ENCODE assay signal across 14 cellular contexts in the genomic region with DNA sequence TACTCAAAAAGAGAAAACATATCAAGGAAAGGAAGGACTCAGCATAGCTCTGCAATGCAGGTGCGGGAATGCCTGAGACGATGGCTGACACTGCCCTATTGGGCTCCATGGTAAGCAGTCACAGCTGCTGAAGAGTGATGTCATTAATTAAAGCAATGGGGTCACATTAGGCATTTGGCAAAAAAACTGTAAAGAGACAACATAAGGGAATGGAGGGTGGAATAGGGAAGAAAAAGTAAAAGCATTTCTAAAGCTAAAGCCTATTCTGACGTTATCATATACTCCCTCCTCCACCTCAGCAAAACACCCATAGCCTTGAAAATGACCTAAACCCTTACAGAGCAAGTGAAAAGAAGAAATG. TPM values are rescaled to one million over a fixed set of nuclear protein-coding genes. Genes with fewer than 3 reads are reported as not detected.
DNase-seq lines count a peak whose midpoint lies in the region; ATAC-seq and TF ChIP-seq lines count a peak whose summit lies in the region.
"Had no signal": no experiment of that assay in that cellular context is flagged by ENCODE, and none has a peak within 500 bp of the region (broad histone marks: within the 10 kb centered on the region; RNA-seq: fewer than 3 reads in every experiment).

No MANE protein-coding gene starts in this region.

- H3K27me3 Mint-ChIP-seq in activated T-cell treated with anti-CD3 and anti-CD28 coated beads, Interleukin-2, amount 50 U/mL, for 24 hours = no peaks in the 10 kb centered on the region
- no peaks in the 10 kb centered on the region for H3K27me3 Mint-ChIP-seq in activated T-cell treated with anti-CD3 and anti-CD28 coated beads, Interleukin-2, amount 50 U/mL, for 72 hours (ENCODE audit: low read depth)

- H3K4me1 Mint-ChIP-seq in activated T-cell treated with anti-CD3 and anti-CD28 coated beads, Interleukin-2, amount 50 U/mL, for 24 hours (ENCODE audit: low read depth) = peaks cover 31% of the 10 kb centered on the region
- H3K4me1 Mint-ChIP-seq in activated T-cell treated with anti-CD3 and anti-CD28 coated beads, Interleukin-2, amount 50 U/mL, for 72 hours (ENCODE audit: low read depth) = peaks cover 32% of the 10 kb centered on the region

- H3K4me3 Mint-ChIP-seq in activated T-cell treated with anti-CD3 and anti-CD28 coated beads, Interleukin-2, amount 50 U/mL, for 24 hours = no peak overlapping the region
- no peak overlapping the region for H3K4me3 Mint-ChIP-seq in activated T-cell treated with anti-CD3 and anti-CD28 coated beads, Interleukin-2, amount 50 U/mL, for 72 hours

- peaks cover 12 to 13% of the 10 kb centered on the region in 2 donors for H3K4me1 ChIP-seq in thyroid gland

- H3K36me3 ChIP-seq in thyroid gland = no peaks in the 10 kb centered on the region

- H3K9me3 ChIP-seq in thyroid gland = no peaks in the 10 kb centered on the region

- no peak for TF ChIP-seq CTCF in thyroid gland (IDR thresholded peaks at IDR 0.05)

- ATAC-seq in activated T-cell treated with anti-CD3 and anti-CD28 coated beads, Interleukin-2, amount 50 U/mL, for 72 hours (replicated peaks in 1 of 2) = no peak
- no peak for ATAC-seq in HG02623 (IDR thresholded peaks at IDR 0.05; ENCODE audit: unreplicated experiment)

- TF ChIP-seq POLR2A in thyroid gland (IDR thresholded peaks at IDR 0.05) = no peak

- no peaks in the 10 kb centered on the region for H3K9me3 Mint-ChIP-seq in activated T-cell treated with anti-CD3 and anti-CD28 coated beads, Interleukin-2, amount 50 U/mL, for 24 hours
- no peaks in the 10 kb centered on the region for H3K9me3 Mint-ChIP-seq in activated T-cell treated with anti-CD3 and anti-CD28 coated beads, Interleukin-2, amount 50 U/mL, for 72 hours

- H3K27ac ChIP-seq in cingulate gyrus (ENCODE audit: low read depth, low read length) = peak overlapping the region; percentile 20
- H3K27ac ChIP-seq in thyroid gland = peak overlapping the region in 2 of 3 donors; percentile 34
- H3K27ac ChIP-seq: BLaER1, GM23248 had no signal

- intact Hi-C loops in thyroid gland (cut with DNase I) = loop anchor here (5.0 kb wide), 1 partner anchor 210 kb away; no protein-coding TSS in a partner anchor

- H3K27me3 ChIP-seq in thyroid gland = no peaks in the 10 kb centered on the region
- H3K27me3 ChIP-seq: BLaER1 had no signal

- DNase-seq in activated T-cell treated with anti-CD3 and anti-CD28 coated beads, Interleukin-2, amount 50 U/mL, for 24 hours = no peak
- DNase-seq in activated T-cell treated with anti-CD3 and anti-CD28 coated beads, Interleukin-2, amount 50 U/mL, for 72 hours = no peak
- DNase-seq in MV-4-11 (lab: John Stamatoyannopoulos, UW) (peak; percentile 26), thyroid gland (no peak), middle frontal gyrus (ENCODE audit: extremely low spot score, low spot score) (no peak), NCI-H2227 (lab: John Stamatoyannopoulos, UW; ENCODE audit: unreplicated experiment) (no peak)
- DNase-seq: DND-41, NCI-H1105, SHP77 treated with DMSO at 0.1 percent for 48 hours had no signal

- H3K4me3 ChIP-seq in thyroid gland (replicated peaks in 1 of 3) = no peak overlapping the region
- H3K4me3 ChIP-seq: BLaER1, GM23248 had no signal

- peak overlapping the region; percentile 45 for H3K27ac Mint-ChIP-seq in activated T-cell treated with anti-CD3 and anti-CD28 coated beads, Interleukin-2, amount 50 U/mL, for 24 hours
- no peak overlapping the region for H3K27ac Mint-ChIP-seq in activated T-cell treated with anti-CD3 and anti-CD28 coated beads, Interleukin-2, amount 50 U/mL, for 72 hours

- H3K36me3 Mint-ChIP-seq in activated T-cell treated with anti-CD3 and anti-CD28 coated beads, Interleukin-2, amount 50 U/mL, for 24 hours (ENCODE audit: low read depth) = peaks cover 31% of the 10 kb centered on the region
- peaks cover 3 to 5% of the 10 kb centered on the region in 2 donors for H3K36me3 Mint-ChIP-seq in activated T-cell treated with anti-CD3 and anti-CD28 coated beads, Interleukin-2, amount 50 U/mL, for 72 hours (ENCODE audit: insufficient read depth in 2 of 2)

- WGBS in thyroid gland, 2 donors = 94 to 95% methylated on average over 3 of the region's 3 CpGs

RNA-seq across cellular contexts. Expression of gene SPOCK2, which starts 38.5 kb away (rescaled TPM):
- total RNA-seq in activated T-cell treated with anti-CD3 and anti-CD28 coated beads, Interleukin-2, amount 50 U/mL, for 72 hours = 100 to 1,000 TPM; 253 to 291 TPM
- 10 to 100 TPM in 3 of 4 donors, 1 to 10 TPM in 1; 4.3 to 17.6 (median 13.5) TPM for total RNA-seq in thyroid gland
- total RNA-seq: GM23248, IMR-90 had no signal

Comparison
In these comparisons a context has a peak if more than half of its experiments do, and no peak if none do; other contexts are left out.
1. RNA of gene SPOCK2, which starts 38.5 kb away (total RNA-seq): 253 to 291 TPM in activated T-cell treated with anti-CD3 and anti-CD28 coated beads, Interleukin-2, amount 50 U/mL, for 72 hours; 4.3 to 17.6 TPM in thyroid gland; every median in the first group is over 10 times any median in the second.